Comparison of ENCODE assay signal across 27 cellular contexts in the genomic region with DNA sequence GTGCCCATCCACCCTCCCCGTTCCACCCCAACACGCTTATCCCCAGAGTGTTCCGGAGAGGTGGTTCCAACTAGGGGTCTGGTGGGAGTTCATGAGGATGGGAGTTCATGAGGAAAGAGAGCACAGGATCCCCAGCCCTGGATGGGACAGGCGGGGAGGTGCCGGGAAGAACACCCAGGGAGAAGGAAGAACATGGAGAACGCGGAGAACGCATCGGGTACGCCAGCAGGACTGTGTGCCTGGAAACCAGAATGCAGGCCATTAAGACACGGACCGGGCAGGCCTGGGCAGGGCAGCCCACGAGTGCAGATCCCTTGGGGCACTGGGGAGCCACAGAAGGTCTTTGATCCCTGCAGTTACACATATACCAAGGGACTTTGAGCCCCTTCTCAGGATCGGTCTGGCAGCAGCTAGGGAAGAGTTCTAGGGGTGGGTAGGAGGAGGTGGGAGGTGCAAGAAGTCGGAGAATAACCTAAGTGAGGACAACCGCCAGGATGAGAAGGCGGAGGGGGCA.
A peak's percentile ranks its signal among the peaks of the same experiment; 100 is the strongest.
DNase-seq lines count a peak whose midpoint lies in the region; ATAC-seq, FAIRE-seq and TF ChIP-seq lines count a peak whose summit lies in the region.
"Had no signal": no experiment of that assay in that cellular context is flagged by ENCODE, and none has a peak within 500 bp of the region (broad histone marks: within the 10 kb centered on the region; RNA-seq: fewer than 3 reads in every experiment).

No MANE protein-coding gene starts in this region.

- 84 to 94% (median 92%) methylated on average over 17 of the region's 17 CpGs for WGBS in stomach, 5 donors

- no peaks in the 10 kb centered on the region for H3K27me3 ChIP-seq in stomach
- H3K27me3 ChIP-seq: esophagus muscularis mucosa, pancreas, transverse colon had no signal

- CTCF ChIA-PET in RWPE1 (lab: Yijun Ruan, JAX), result interaction anchor here (0.6 kb wide), 1 partner anchor 11 kb away, joined by 4 read pairs; no protein-coding TSS in a partner anchor

- no peak overlapping the region for H3K4me3 ChIP-seq in stomach
- H3K4me3 ChIP-seq: esophagus muscularis mucosa, GM12878, pancreas, SK-N-MC, transverse colon had no signal

- DNase-seq in D721Med (ENCODE audit: insufficient read length, low spot score) (peak; percentile 11), RWPE1 (ENCODE audit: low spot score) (no peak), stomach (no peak), left cardiac atrium (no peak)
- DNase-seq in natural killer cell treated with Interleukin-12 subunit alpha and Interleukin-12 subunit beta and Interleukin-15 and Interleukin-18, amount 100 ng/mL, for 72 hours (ENCODE audit: low spot score), result no peak
- DNase-seq in effector CD8-positive, alpha-beta T cell (lab: John Stamatoyannopoulos, UW), result no peak
- no peak for DNase-seq in T-helper 2 cell treated with Interferon-gamma antibody and Interleukin-4, amounts not matched to agents 5 μg/mL and 100 μg/mL, for 36 hours (ENCODE audit: low spot score)
- DNase-seq: ACHN; activated CD4-positive, alpha-beta T cell treated with anti-CD3 and anti-CD28 coated beads, Interleukin-2, amount 10 ng/mL, durations not matched to agents 24 days and 14 days; activated naive CD4-positive, alpha-beta T cell; activated T-cell treated with anti-CD3 and anti-CD28 coated beads, Interleukin-2, amount 50 U/mL, for 48 hours; Calu3; foreskin melanocyte; NCI-H1417; NCI-H446; stimulated activated CD8-positive, alpha-beta memory T cell treated with anti-CD3 and anti-CD28 coated beads, Interleukin-4, amount 100 ng/mL, for 48 hours; transverse colon had no signal

- POLR2A ChIA-PET in RWPE1 (lab: Yijun Ruan, JAX; ENCODE audit: low non-redundant PET), result no interaction called here

- H3K4me1 ChIP-seq in stomach, result peaks cover 0 to 12% (median 4%) of the 10 kb centered on the region in 4 donors
- H3K4me1 ChIP-seq: pancreas had no signal

- no peak for TF ChIP-seq EP300 in stomach (IDR thresholded peaks at IDR 0.05)

- no peak for TF ChIP-seq POLR2A in stomach (IDR thresholded peaks at IDR 0.05)

- peaks cover 7% of the 10 kb centered on the region for H3K9me3 Mint-ChIP-seq in nephron
- no peaks in the 10 kb centered on the region for H3K9me3 Mint-ChIP-seq in natural killer cell treated with Interleukin-12 subunit alpha and Interleukin-12 subunit beta and Interleukin-15 and Interleukin-18, amount 100 ng/mL, for 72 hours
- peaks cover 2% of the 10 kb centered on the region for H3K9me3 Mint-ChIP-seq in T-helper 2 cell treated with Interferon-gamma antibody and Interleukin-4, amounts not matched to agents 5 μg/mL and 100 μg/mL, for 36 hours

- H3K27ac ChIP-seq in RWPE1 (peak overlapping the region; percentile 93), stomach (peak overlapping the region in 3 of 5 donors; percentile 15 to 74 (median 60))
- H3K27ac ChIP-seq: esophagus muscularis mucosa, SK-N-MC, WERI-Rb-1 had no signal

- peaks cover 0 to 2% (median under 1%) of the 10 kb centered on the region in 4 donors for H3K9me3 ChIP-seq in stomach
- H3K9me3 ChIP-seq: pancreas, transverse colon had no signal

- peak overlapping the region in 2 of 3 experiments; percentile 18 to 25 for H3K27ac Mint-ChIP-seq in nephron
- H3K27ac Mint-ChIP-seq in natural killer cell treated with Interleukin-12 subunit alpha and Interleukin-12 subunit beta and Interleukin-15 and Interleukin-18, amount 100 ng/mL, for 72 hours, result peak overlapping the region in 1 of 2 donors; percentile 67
- H3K27ac Mint-ChIP-seq in T-helper 2 cell treated with Interferon-gamma antibody and Interleukin-4, amounts not matched to agents 5 μg/mL and 100 μg/mL, for 36 hours, result no peak overlapping the region
- H3K27ac Mint-ChIP-seq: activated CD4-positive, alpha-beta T cell treated with anti-CD3 and anti-CD28 coated beads, Interleukin-2, amount 10 ng/mL, durations not matched to agents 24 days and 14 days; memory B cell had no signal

- TF ChIP-seq CTCF in D721Med (IDR thresholded peaks at IDR 0.05; ENCODE audit: insufficient read depth, missing control alignments) (no peak), RWPE1 (conservative IDR thresholded peaks at IDR 0.05; ENCODE audit: low read depth) (no peak), nephron (IDR thresholded peaks at IDR 0.05; ENCODE audit: unreplicated experiment in 3 of 3) (no peak), stomach (IDR thresholded peaks at IDR 0.05) (no peak)

- H3K36me3 ChIP-seq in stomach, result no peaks in the 10 kb centered on the region
- H3K36me3 ChIP-seq: esophagus muscularis mucosa, pancreas, transverse colon, WERI-Rb-1 had no signal

- H3K36me3 Mint-ChIP-seq in nephron (ENCODE audit: low read depth), result no peaks in the 10 kb centered on the region
- no peaks in the 10 kb centered on the region for H3K36me3 Mint-ChIP-seq in natural killer cell treated with Interleukin-12 subunit alpha and Interleukin-12 subunit beta and Interleukin-15 and Interleukin-18, amount 100 ng/mL, for 72 hours
- no peaks in the 10 kb centered on the region for H3K36me3 Mint-ChIP-seq in T-helper 2 cell treated with Interferon-gamma antibody and Interleukin-4, amounts not matched to agents 5 μg/mL and 100 μg/mL, for 36 hours (ENCODE audit: low read depth)
- H3K36me3 Mint-ChIP-seq: memory B cell had no signal

- no peak for ATAC-seq in left cardiac atrium
- ATAC-seq in natural killer cell treated with Interleukin-12 subunit alpha and Interleukin-12 subunit beta and Interleukin-15 and Interleukin-18, amount 100 ng/mL, for 72 hours, result no peak

- no peaks in the 10 kb centered on the region for H3K27me3 Mint-ChIP-seq in nephron (ENCODE audit: low read depth)
- H3K27me3 Mint-ChIP-seq in natural killer cell treated with Interleukin-12 subunit alpha and Interleukin-12 subunit beta and Interleukin-15 and Interleukin-18, amount 100 ng/mL, for 72 hours, result no peaks in the 10 kb centered on the region
- H3K27me3 Mint-ChIP-seq in T-helper 2 cell treated with Interferon-gamma antibody and Interleukin-4, amounts not matched to agents 5 μg/mL and 100 μg/mL, for 36 hours (ENCODE audit: low read depth), result no peaks in the 10 kb centered on the region
- H3K27me3 Mint-ChIP-seq: activated CD4-positive, alpha-beta T cell treated with anti-CD3 and anti-CD28 coated beads, Interleukin-2, amount 10 ng/mL, durations not matched to agents 24 days and 14 days had no signal

- H3K4me1 Mint-ChIP-seq in nephron, result peaks cover 3% of the 10 kb centered on the region
- H3K4me1 Mint-ChIP-seq in natural killer cell treated with Interleukin-12 subunit alpha and Interleukin-12 subunit beta and Interleukin-15 and Interleukin-18, amount 100 ng/mL, for 72 hours (ENCODE audit: low read depth in 2 of 2), result peaks cover 0 to 4% of the 10 kb centered on the region in 2 donors
- H3K4me1 Mint-ChIP-seq in T-helper 2 cell treated with Interferon-gamma antibody and Interleukin-4, amounts not matched to agents 5 μg/mL and 100 μg/mL, for 36 hours (ENCODE audit: low read depth), result peaks cover 3% of the 10 kb centered on the region
- H3K4me1 Mint-ChIP-seq: activated CD4-positive, alpha-beta T cell treated with anti-CD3 and anti-CD28 coated beads, Interleukin-2, amount 10 ng/mL, durations not matched to agents 24 days and 14 days; memory B cell had no signal

- H3K4me3 Mint-ChIP-seq in nephron, result no peak overlapping the region
- no peak overlapping the region for H3K4me3 Mint-ChIP-seq in natural killer cell treated with Interleukin-12 subunit alpha and Interleukin-12 subunit beta and Interleukin-15 and Interleukin-18, amount 100 ng/mL, for 72 hours
- no peak overlapping the region for H3K4me3 Mint-ChIP-seq in T-helper 2 cell treated with Interferon-gamma antibody and Interleukin-4, amounts not matched to agents 5 μg/mL and 100 μg/mL, for 36 hours
- H3K4me3 Mint-ChIP-seq: activated CD4-positive, alpha-beta T cell treated with anti-CD3 and anti-CD28 coated beads, Interleukin-2, amount 10 ng/mL, durations not matched to agents 24 days and 14 days; memory B cell had no signal

- FAIRE-seq in D721Med (lab: Jason Lieb, UNC), result no peak
- FAIRE-seq: bronchial epithelial cell, colon, GM12878, H54, pancreas had no signal

- intact Hi-C loops in stomach (cut with DNase I; ENCODE audit: low total_unique reads) (no loop called here), left cardiac atrium (cut with DNase I) (no loop called here)
